29 cellular contexts compared by ENCODE assay signal in genomic region chr14:36716614-36717184, GRCh38. TPM values are rescaled to one million over a fixed set of nuclear protein-coding genes. Genes with fewer than 3 reads are reported as not detected.
DNase-seq lines count a peak whose midpoint lies in the region; ATAC-seq, FAIRE-seq and TF ChIP-seq lines count a peak whose summit lies in the region.
"Had no signal": no experiment of that assay in that cellular context is flagged by ENCODE, and none has a peak within 500 bp of the region (broad histone marks: within the 10 kb centered on the region; RNA-seq: fewer than 3 reads in every experiment).

No MANE protein-coding gene starts in this region.

- H3K9me3 ChIP-seq in MG63 = no peaks in the 10 kb centered on the region
- no peaks in the 10 kb centered on the region for H3K9me3 ChIP-seq in esophagus muscularis mucosa
- H3K9me3 ChIP-seq: A549; BLaER1 treated with 17β-estradiol and CSF1 and Interleukin-3, amounts not matched to agents 10 nM and 100 nM; SJSA1 had no signal

- TF ChIP-seq CTCF in bronchial epithelial cell (IDR thresholded peaks at IDR 0.05; ENCODE audit: insufficient read depth, low read length, severe bottlenecking) = no peak
- TF ChIP-seq CTCF in esophagus muscularis mucosa (IDR thresholded peaks at IDR 0.05) = no peak

- H3K4me3 Mint-ChIP-seq in activated T-helper 2 cell treated with anti-CD3 and anti-CD28 coated beads, Interferon-gamma antibody, Interleukin-2, Interleukin-4, amounts not matched to agents 10 μg/mL and 5 μg/mL and 100 μg/mL, durations not matched to agents 14 hours and 24 hours and 36 hours (ENCODE audit: low read depth) = no peak overlapping the region
- H3K4me3 Mint-ChIP-seq: CD4-positive, alpha-beta T cell had no signal

- no peaks in the 10 kb centered on the region for H3K9me3 Mint-ChIP-seq in activated T-helper 2 cell treated with anti-CD3 and anti-CD28 coated beads, Interferon-gamma antibody, Interleukin-2, Interleukin-4, amounts not matched to agents 10 μg/mL and 5 μg/mL and 100 μg/mL, durations not matched to agents 14 hours and 24 hours and 36 hours

- H3K4me1 ChIP-seq in esophagus muscularis mucosa = no peaks in the 10 kb centered on the region
- H3K4me1 ChIP-seq: A549; BLaER1 treated with 17β-estradiol and CSF1 and Interleukin-3, amounts not matched to agents 10 nM and 100 nM; SJSA1 had no signal

- TF ChIP-seq POLR2A in esophagus muscularis mucosa (IDR thresholded peaks at IDR 0.05; ENCODE audit: low read depth) = no peak

- 84% methylated on average over 7 of the region's 7 CpGs for WGBS in esophagus muscularis mucosa

- FAIRE-seq in bronchial epithelial cell (lab: Jason Lieb, UNC) = peak; percentile 92
- FAIRE-seq: D721Med, GM19239, HTR-8/SVneo had no signal

- no peak overlapping the region for H3K27ac Mint-ChIP-seq in activated T-helper 2 cell treated with anti-CD3 and anti-CD28 coated beads, Interferon-gamma antibody, Interleukin-2, Interleukin-4, amounts not matched to agents 10 μg/mL and 5 μg/mL and 100 μg/mL, durations not matched to agents 14 hours and 24 hours and 36 hours
- H3K27ac Mint-ChIP-seq: CD4-positive, alpha-beta T cell had no signal

- intact Hi-C loops in esophagus muscularis mucosa (cut with DNase I) = no loop called here
- intact Hi-C loops in activated T-helper 2 cell treated with anti-CD3 and anti-CD28 coated beads, Interferon-gamma antibody, Interleukin-2, Interleukin-4, amounts not matched to agents 10 μg/mL and 5 μg/mL and 100 μg/mL, durations not matched to agents 14 hours and 24 hours and 36 hours (cut with micrococcal nuclease) = no loop called here

- H3K36me3 Mint-ChIP-seq in activated T-helper 2 cell treated with anti-CD3 and anti-CD28 coated beads, Interferon-gamma antibody, Interleukin-2, Interleukin-4, amounts not matched to agents 10 μg/mL and 5 μg/mL and 100 μg/mL, durations not matched to agents 14 hours and 24 hours and 36 hours (ENCODE audit: low read depth) = no peaks in the 10 kb centered on the region

- DNase-seq in MG63 = peak; percentile 3
- DNase-seq in NCI-H69 (lab: John Stamatoyannopoulos, UW) = peak; percentile 79
- DNase-seq in bronchial epithelial cell (ENCODE audit: low read depth) = peak; percentile 46
- DNase-seq in esophagus muscularis mucosa (ENCODE audit: extremely low spot score) = peak; percentile 53
- no peak for DNase-seq in activated T-helper 2 cell treated with anti-CD3 and anti-CD28 coated beads, Interferon-gamma antibody, Interleukin-2, Interleukin-4, amounts not matched to agents 10 μg/mL and 5 μg/mL and 100 μg/mL, durations not matched to agents 14 hours and 24 hours and 36 hours (ENCODE audit: low spot score)
- no peak for DNase-seq in NCI-H2029 (lab: John Stamatoyannopoulos, UW)
- DNase-seq: AML-193; CD4-positive, alpha-beta T cell; GM23248; HCEC 1CT; IMR-90; KG1; NCI-H1092 treated with DMSO at 0.1 percent for 48 hours; NCI-H2029 treated with DMSO at 0.1 percent for 48 hours; NCI-H2171; NCI-H524; NCI-H82; NK-92 treated with Interleukin-12 subunit alpha and Interleukin-12 subunit beta, amount 100 ng/mL, for 24 hours; PC-9; Right ventricle myocardium superior; T-helper 1 cell had no signal

- no peak overlapping the region for H3K27ac ChIP-seq in esophagus muscularis mucosa (replicated peaks in 1 of 4)
- H3K27ac ChIP-seq: A549; BLaER1 treated with 17β-estradiol and CSF1 and Interleukin-3, amounts not matched to agents 10 nM and 100 nM; GM23248; PC-9; SJSA1 had no signal

- ATAC-seq in GM21723 (IDR thresholded peaks at IDR 0.05; ENCODE audit: unreplicated experiment) = no peak
- ATAC-seq: A549 had no signal

- TF ChIP-seq EP300 in esophagus muscularis mucosa (IDR thresholded peaks at IDR 0.05) = no peak

- H3K4me1 Mint-ChIP-seq in activated T-helper 2 cell treated with anti-CD3 and anti-CD28 coated beads, Interferon-gamma antibody, Interleukin-2, Interleukin-4, amounts not matched to agents 10 μg/mL and 5 μg/mL and 100 μg/mL, durations not matched to agents 14 hours and 24 hours and 36 hours (ENCODE audit: low read depth) = no peaks in the 10 kb centered on the region

- H3K27me3 ChIP-seq in MG63 = no peaks in the 10 kb centered on the region
- no peaks in the 10 kb centered on the region for H3K27me3 ChIP-seq in bronchial epithelial cell (ENCODE audit: control insufficient read depth, insufficient read depth, low read length)
- no peaks in the 10 kb centered on the region for H3K27me3 ChIP-seq in esophagus muscularis mucosa
- H3K27me3 ChIP-seq: BLaER1 treated with 17β-estradiol and CSF1 and Interleukin-3, amounts not matched to agents 10 nM and 100 nM had no signal

- no peak overlapping the region for H3K4me3 ChIP-seq in MG63
- no peak overlapping the region for H3K4me3 ChIP-seq in bronchial epithelial cell (ENCODE audit: low read depth, low read length)
- H3K4me3 ChIP-seq in esophagus muscularis mucosa = no peak overlapping the region
- H3K4me3 ChIP-seq: A549; BLaER1 treated with 17β-estradiol and CSF1 and Interleukin-3, amounts not matched to agents 10 nM and 100 nM; GM23248; PC-9; SJSA1 had no signal

- H3K27me3 Mint-ChIP-seq in activated T-helper 2 cell treated with anti-CD3 and anti-CD28 coated beads, Interferon-gamma antibody, Interleukin-2, Interleukin-4, amounts not matched to agents 10 μg/mL and 5 μg/mL and 100 μg/mL, durations not matched to agents 14 hours and 24 hours and 36 hours (ENCODE audit: low read depth) = no peaks in the 10 kb centered on the region
- H3K27me3 Mint-ChIP-seq: CD4-positive, alpha-beta T cell had no signal

- no peaks in the 10 kb centered on the region for H3K36me3 ChIP-seq in MG63
- no peaks in the 10 kb centered on the region for H3K36me3 ChIP-seq in bronchial epithelial cell (ENCODE audit: control insufficient read depth, insufficient read depth, low read length)
- no peaks in the 10 kb centered on the region for H3K36me3 ChIP-seq in esophagus muscularis mucosa
- H3K36me3 ChIP-seq: BLaER1 treated with 17β-estradiol and CSF1 and Interleukin-3, amounts not matched to agents 10 nM and 100 nM; SJSA1 had no signal

RNA-seq across cellular contexts. Expression of gene PAX9, which starts 55.0 kb away (rescaled TPM):
- total RNA-seq in MG63 (2014; rRNA removed; shearing (Covaris generic); ENCODE audit: low replicate concordance) = 0.99 and 1.2 TPM in 2 replicates
- total RNA-seq in bronchial epithelial cell = 9.7 and 18.4 TPM in 2 replicates
- total RNA-seq in esophagus muscularis mucosa = 1 to 10 TPM in 1 of 4 donors, under 1 TPM in 3; 0.50 to 2.1 (median 0.77) TPM
- not detected in 2 replicates for total RNA-seq in activated T-helper 2 cell treated with anti-CD3 and anti-CD28 coated beads, Interferon-gamma antibody, Interleukin-2, Interleukin-4, amounts not matched to agents 10 μg/mL and 5 μg/mL and 100 μg/mL, durations not matched to agents 14 hours and 24 hours and 36 hours
- total RNA-seq: CD4-positive, alpha-beta T cell; GM23248; IMR-90; Right ventricle myocardium superior; RPMI7951 had no signal

Comparison
In these comparisons a context has a peak if more than half of its experiments do, and no peak if none do; other contexts are left out.
1. DNase-seq: peak in MG63 (single experiment), NCI-H69 (single experiment), bronchial epithelial cell (single experiment) and esophagus muscularis mucosa (single experiment); none in activated T-helper 2 cell treated with anti-CD3 and anti-CD28 coated beads, Interferon-gamma antibody, Interleukin-2, Interleukin-4, amounts not matched to agents 10 μg/mL and 5 μg/mL and 100 μg/mL, durations not matched to agents 14 hours and 24 hours and 36 hours (single experiment) and NCI-H2029 (single experiment).